8 cellular contexts compared by ENCODE assay signal in the genomic region with DNA sequence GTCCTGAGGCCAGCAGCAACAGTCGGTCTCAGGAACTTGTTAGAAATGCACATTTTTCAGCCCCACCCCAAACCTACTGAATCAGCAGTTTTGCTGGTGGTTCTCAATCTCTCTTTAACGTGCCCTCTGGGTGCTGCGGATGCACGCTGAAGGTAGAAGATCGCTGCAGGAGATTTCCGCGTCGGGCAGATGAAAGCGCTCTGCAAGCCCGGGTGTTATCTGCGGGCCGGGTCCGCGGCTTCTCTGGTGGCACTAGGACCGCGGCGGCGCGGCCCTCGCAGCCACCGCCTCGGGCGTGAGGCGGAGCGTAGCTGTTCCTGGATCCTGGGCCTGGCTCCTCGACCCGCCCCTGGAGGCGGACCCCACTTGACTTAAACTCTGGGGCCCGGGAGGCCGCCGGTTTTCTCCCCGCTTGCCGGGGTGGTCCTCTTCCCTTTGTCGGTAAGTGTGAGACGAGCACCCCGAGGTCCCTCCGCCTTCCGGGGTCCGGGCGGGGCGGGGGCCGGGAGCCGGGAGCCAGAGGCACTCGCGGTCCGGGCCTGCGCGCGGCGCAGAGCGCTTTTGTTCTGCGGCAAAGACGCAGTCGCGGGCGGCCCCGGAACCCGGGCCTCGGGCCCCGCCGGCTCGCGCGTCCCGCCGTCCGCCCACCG. TPM values are rescaled to one million over a fixed set of nuclear protein-coding genes. Genes with fewer than 3 reads are reported as not detected.
DNase-seq lines count a peak whose midpoint lies in the region; ATAC-seq and TF ChIP-seq lines count a peak whose summit lies in the region.

TSS of gene RESF1 (plus strand) at position 365 of the 650 bp plus-strand sequence. CDS start 21,541 bp downstream, outside the sequence.

- H3K4me3 ChIP-seq in AG09309 (ENCODE audit: control insufficient read depth, low read depth, low read length) (peak within 1 kb of the TSS; percentile 72), spleen (peak within 1 kb of the TSS; percentile 64 to 81 (median 72))

- H3K36me3 ChIP-seq in spleen: peaks cover 0 to 36% (median 20%) of the 10 kb centered on the region in 6 donors

- intact Hi-C loops in spleen (cut with DNase I; ENCODE audit: low total_unique reads): loop anchor here (10.0 kb wide), 1 partner anchor 234 kb away; the partner anchor contains the start of gene AMN1

- H3K27ac ChIP-seq in caudate nucleus (ENCODE audit: low read depth, low read length): peak within 1 kb of the TSS; percentile 85
- H3K27ac ChIP-seq in spleen: peak within 1 kb of the TSS; percentile 94 to 99 (median 98)

- peak; percentile 92 for ATAC-seq in GM19023 (IDR thresholded peaks at IDR 0.05; ENCODE audit: unreplicated experiment)
- ATAC-seq in HG03196 (IDR thresholded peaks at IDR 0.05; ENCODE audit: unreplicated experiment): peak; percentile 94

- H3K4me1 ChIP-seq in spleen: peaks cover 30 to 86% (median 53%) of the 10 kb centered on the region in 6 donors

- no peaks in the 10 kb centered on the region for H3K27me3 ChIP-seq in spleen (replicated peaks in 1 of 7)

- TF ChIP-seq POLR2A in spleen (IDR thresholded peaks at IDR 0.05): peak; percentile 46 to 94 (median 76)

- peaks cover 0 to 2% (median 0%) of the 10 kb centered on the region in 8 donors for H3K9me3 ChIP-seq in spleen

- DNase-seq in AG09309 (ENCODE audit: low read depth) (peak; percentile 25), NCI-H226 (peak; percentile 75), caudate nucleus (lab: John Stamatoyannopoulos, UW) (peak in 60 of 61 donors; percentile 29 to 90 (median 78)), inferior parietal cortex (ENCODE audit: extremely low spot score) (peak; percentile 87), spleen (peak; percentile 98)
- DNase-seq in activated CD4-positive, CD25-positive, alpha-beta regulatory T cell (lab: John Stamatoyannopoulos, UW): peak; percentile 51 to 78 (median 64)

- 0 to 1% (median 0%) methylated on average over 44 to 68 of the region's 68 CpGs for WGBS in spleen, 5 donors

- no peak for TF ChIP-seq CTCF in AG09309 (IDR thresholded peaks at IDR 0.05; ENCODE audit: control insufficient read depth, insufficient read depth, low read depth, low read length, missing control alignments)
- TF ChIP-seq CTCF in spleen (IDR thresholded peaks at IDR 0.05 in 8 of 11, conservative IDR thresholded peaks at IDR 0.05 in 3 of 11): peak in 4 of 11 experiments; percentile 15 to 37 (median 25)

RNA-seq across cellular contexts. Expression of gene RESF1, which starts in this region (rescaled TPM):
- 100 to 1,000 TPM; 173 to 298 (median 190) TPM for total RNA-seq in spleen
- 100 to 1,000 TPM; 144 to 190 (median 171) TPM for polyA plus RNA-seq in spleen

Comparison
In these comparisons a context has a peak if more than half of its experiments do, and no peak if none do; other contexts are left out.
1. Peak in every context shown above with its lines: DNase-seq, ATAC-seq, H3K4me3 ChIP-seq and H3K27ac ChIP-seq.
2. DNase-seq: peak in every context shown above with its lines; median percentile 98 in spleen; 87 in inferior parietal cortex; 78 in caudate nucleus; 75 in NCI-H226; 64 in activated CD4-positive, CD25-positive, alpha-beta regulatory T cell; 25 in AG09309.